ENCODE assay signal across 1 cellular context in the genomic region with DNA sequence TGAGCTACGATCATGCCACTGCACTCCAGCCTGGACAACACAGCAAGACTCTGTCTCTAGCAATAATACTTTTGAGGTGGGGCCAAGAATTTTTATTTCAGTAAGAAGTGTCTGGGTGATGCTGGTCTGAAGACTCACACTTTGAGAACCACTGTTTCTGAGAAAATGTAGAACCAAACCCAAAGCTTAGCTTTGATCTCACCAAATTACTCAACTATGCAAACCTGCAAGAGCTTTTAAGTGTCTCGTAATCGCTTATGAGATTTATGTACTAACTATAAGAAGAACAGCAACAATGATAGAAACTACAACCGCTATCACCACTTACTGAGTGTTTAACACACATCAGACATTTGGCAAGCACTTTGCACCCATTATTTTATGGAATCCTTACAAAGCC.
TF ChIP-seq lines count a peak whose summit lies in the region.

No MANE protein-coding gene starts in this region.

TF ChIP-seq in A549, 52 proteins besides CTCF, POLR2A, EP300 and RAD21 (continued from another document):
- TF ChIP-seq, protein P1, sequence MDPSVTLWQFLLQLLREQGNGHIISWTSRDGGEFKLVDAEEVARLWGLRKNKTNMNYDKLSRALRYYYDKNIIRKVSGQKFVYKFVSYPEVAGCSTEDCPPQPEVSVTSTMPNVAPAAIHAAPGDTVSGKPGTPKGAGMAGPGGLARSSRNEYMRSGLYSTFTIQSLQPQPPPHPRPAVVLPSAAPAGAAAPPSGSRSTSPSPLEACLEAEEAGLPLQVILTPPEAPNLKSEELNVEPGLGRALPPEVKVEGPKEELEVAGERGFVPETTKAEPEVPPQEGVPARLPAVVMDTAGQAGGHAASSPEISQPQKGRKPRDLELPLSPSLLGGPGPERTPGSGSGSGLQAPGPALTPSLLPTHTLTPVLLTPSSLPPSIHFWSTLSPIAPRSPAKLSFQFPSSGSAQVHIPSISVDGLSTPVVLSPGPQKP (IDR thresholded peaks at IDR 0.05; ENCODE audit: low read depth, low read length) = no peak
- TF ChIP-seq MAZ (IDR thresholded peaks at IDR 0.05; ENCODE audit: borderline replicate concordance, low read depth, low read length) = no peak
- no peak for TF ChIP-seq TP53 (CRISPR knock-in tag; IDR thresholded peaks at IDR 0.05)
- TF ChIP-seq FOXS1 (CRISPR knock-in tag; IDR thresholded peaks at IDR 0.05) = no peak
- TF ChIP-seq CHD4 (IDR thresholded peaks at IDR 0.05; ENCODE audit: borderline replicate concordance) = no peak
- TF ChIP-seq HDAC2 (IDR thresholded peaks at IDR 0.05) = no peak
- no peak for TF ChIP-seq TFCP2L1 (CRISPR knock-in tag; IDR thresholded peaks at IDR 0.05)
- no peak for TF ChIP-seq BHLHE40 (IDR thresholded peaks at IDR 0.05; ENCODE audit: low read depth, low read length)
- TF ChIP-seq HOXB5 (CRISPR knock-in tag; IDR thresholded peaks at IDR 0.05) = no peak
- no peak for TF ChIP-seq NPAS2 (CRISPR knock-in tag; IDR thresholded peaks at IDR 0.05; ENCODE audit: borderline replicate concordance)
- no peak for TF ChIP-seq ZSCAN20 (CRISPR knock-in tag; IDR thresholded peaks at IDR 0.05)
- TF ChIP-seq, protein P2, sequence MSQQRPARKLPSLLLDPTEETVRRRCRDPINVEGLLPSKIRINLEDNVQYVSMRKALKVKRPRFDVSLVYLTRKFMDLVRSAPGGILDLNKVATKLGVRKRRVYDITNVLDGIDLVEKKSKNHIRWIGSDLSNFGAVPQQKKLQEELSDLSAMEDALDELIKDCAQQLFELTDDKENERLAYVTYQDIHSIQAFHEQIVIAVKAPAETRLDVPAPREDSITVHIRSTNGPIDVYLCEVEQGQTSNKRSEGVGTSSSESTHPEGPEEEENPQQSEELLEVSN (IDR thresholded peaks at IDR 0.05; ENCODE audit: borderline replicate concordance, low read depth) = no peak
